ENCODE assay signal across 14 cellular contexts in genomic region chr2:71802556-71802955, GRCh38.
A peak's percentile ranks its signal among the peaks of the same experiment; 100 is the strongest.
DNase-seq lines count a peak whose midpoint lies in the region; ATAC-seq and TF ChIP-seq lines count a peak whose summit lies in the region.
"Had no signal": no experiment of that assay in that cellular context is flagged by ENCODE, and none has a peak within 500 bp of the region (broad histone marks: within the 10 kb centered on the region; RNA-seq: fewer than 3 reads in every experiment).

No MANE protein-coding gene starts in this region.

- peaks cover 13% of the 10 kb centered on the region for H3K4me1 ChIP-seq in testis

- no peak overlapping the region for H3K4me3 Mint-ChIP-seq in effector memory CD8-positive, alpha-beta T cell
- H3K4me3 Mint-ChIP-seq: CD14-positive monocyte; CD4-positive, alpha-beta memory T cell had no signal

- H3K4me1 Mint-ChIP-seq in effector memory CD8-positive, alpha-beta T cell (ENCODE audit: low read depth in 2 of 2) = no peaks in the 10 kb centered on the region
- H3K4me1 Mint-ChIP-seq: CD14-positive monocyte; CD4-positive, alpha-beta memory T cell had no signal

- H3K36me3 Mint-ChIP-seq in effector memory CD8-positive, alpha-beta T cell (ENCODE audit: insufficient read depth) = no peaks in the 10 kb centered on the region
- H3K36me3 Mint-ChIP-seq: CD14-positive monocyte; CD4-positive, alpha-beta memory T cell had no signal

- no peak for ATAC-seq in effector memory CD8-positive, alpha-beta T cell (replicated peaks)

- H3K27ac ChIP-seq in coronary artery (no peak overlapping the region), testis (no peak overlapping the region)
- H3K27ac ChIP-seq: BLaER1, GM23248 had no signal

- TF ChIP-seq POLR2A in testis (IDR thresholded peaks at IDR 0.05) = no peak

- peak; percentile 18 for DNase-seq in activated CD8-positive, alpha-beta memory T cell treated with anti-CD3 and anti-CD28 coated beads, Interleukin-2, amount 50 U/mL, for 48 hours
- DNase-seq in activated CD8-positive, alpha-beta memory T cell treated with anti-CD3 and anti-CD28 coated beads, Interleukin-2, amount 50 U/mL, for 4 hours = no peak
- DNase-seq in coronary artery (ENCODE audit: low spot score) = peak; percentile 56
- DNase-seq in islet precursor cell = peak; percentile 38
- DNase-seq in testis = peak; percentile 1
- no peak for DNase-seq in NCI-H82 treated with DMSO at 0.1 percent for 48 hours (lab: John Stamatoyannopoulos, UW; ENCODE audit: unreplicated experiment)
- no peak for DNase-seq in effector memory CD8-positive, alpha-beta T cell
- DNase-seq: CD4-positive, alpha-beta memory T cell; DMS153; DMS79; GDM1 had no signal

- H3K9me3 ChIP-seq in testis = no peaks in the 10 kb centered on the region
- H3K9me3 ChIP-seq: BLaER1 had no signal

- no peaks in the 10 kb centered on the region for H3K9me3 Mint-ChIP-seq in effector memory CD8-positive, alpha-beta T cell
- H3K9me3 Mint-ChIP-seq: CD14-positive monocyte; CD4-positive, alpha-beta memory T cell had no signal

- H3K36me3 ChIP-seq in testis (ENCODE audit: low read depth, missing control alignments) = no peaks in the 10 kb centered on the region
- H3K36me3 ChIP-seq: BLaER1 had no signal

- no peak overlapping the region for H3K4me3 ChIP-seq in coronary artery
- no peak overlapping the region for H3K4me3 ChIP-seq in testis
- H3K4me3 ChIP-seq: BLaER1, GM23248 had no signal

- no peak for TF ChIP-seq CTCF in coronary artery (IDR thresholded peaks at IDR 0.05)
- no peak for TF ChIP-seq CTCF in testis (IDR thresholded peaks at IDR 0.05)

- WGBS in testis, 2 donors = 85 to 90% methylated on average over 3 of the region's 3 CpGs

- no peak overlapping the region for H3K27ac Mint-ChIP-seq in effector memory CD8-positive, alpha-beta T cell
- H3K27ac Mint-ChIP-seq: CD14-positive monocyte; CD4-positive, alpha-beta memory T cell had no signal

- peaks cover 0 to 45% of the 10 kb centered on the region in 2 donors for H3K27me3 Mint-ChIP-seq in effector memory CD8-positive, alpha-beta T cell

- intact Hi-C loops in testis (cut with DNase I; ENCODE audit: low total_unique reads) = loop anchor here (5.0 to 10.0 kb wide), 2 partner anchors 248 to 345 kb away; partner anchors contain the start of gene CYP26B1

- H3K27me3 ChIP-seq in testis = no peaks in the 10 kb centered on the region
- H3K27me3 ChIP-seq: BLaER1 had no signal

Comparison
In these comparisons a context has a peak if more than half of its experiments do, and no peak if none do; other contexts are left out.
1. DNase-seq: peak in activated CD8-positive, alpha-beta memory T cell treated with anti-CD3 and anti-CD28 coated beads, Interleukin-2, amount 50 U/mL, for 48 hours (single experiment), coronary artery (single experiment), islet precursor cell (single experiment) and testis (single experiment); none in activated CD8-positive, alpha-beta memory T cell treated with anti-CD3 and anti-CD28 coated beads, Interleukin-2, amount 50 U/mL, for 4 hours (single experiment), NCI-H82 treated with DMSO at 0.1 percent for 48 hours (single experiment) and effector memory CD8-positive, alpha-beta T cell (0 of 3).